Comparison of ENCODE assay signal across 1 cellular context in genomic region chr2:554444-554843, GRCh38.
TF ChIP-seq lines count a peak whose summit lies in the region.

No MANE protein-coding gene starts in this region.

TF ChIP-seq in SK-N-SH treated with all-trans-retinoic acid at 6 μM for 48 hours, 23 proteins besides CTCF, POLR2A, EP300 and RAD21 (continued from another document):
- TF ChIP-seq, protein P1, sequence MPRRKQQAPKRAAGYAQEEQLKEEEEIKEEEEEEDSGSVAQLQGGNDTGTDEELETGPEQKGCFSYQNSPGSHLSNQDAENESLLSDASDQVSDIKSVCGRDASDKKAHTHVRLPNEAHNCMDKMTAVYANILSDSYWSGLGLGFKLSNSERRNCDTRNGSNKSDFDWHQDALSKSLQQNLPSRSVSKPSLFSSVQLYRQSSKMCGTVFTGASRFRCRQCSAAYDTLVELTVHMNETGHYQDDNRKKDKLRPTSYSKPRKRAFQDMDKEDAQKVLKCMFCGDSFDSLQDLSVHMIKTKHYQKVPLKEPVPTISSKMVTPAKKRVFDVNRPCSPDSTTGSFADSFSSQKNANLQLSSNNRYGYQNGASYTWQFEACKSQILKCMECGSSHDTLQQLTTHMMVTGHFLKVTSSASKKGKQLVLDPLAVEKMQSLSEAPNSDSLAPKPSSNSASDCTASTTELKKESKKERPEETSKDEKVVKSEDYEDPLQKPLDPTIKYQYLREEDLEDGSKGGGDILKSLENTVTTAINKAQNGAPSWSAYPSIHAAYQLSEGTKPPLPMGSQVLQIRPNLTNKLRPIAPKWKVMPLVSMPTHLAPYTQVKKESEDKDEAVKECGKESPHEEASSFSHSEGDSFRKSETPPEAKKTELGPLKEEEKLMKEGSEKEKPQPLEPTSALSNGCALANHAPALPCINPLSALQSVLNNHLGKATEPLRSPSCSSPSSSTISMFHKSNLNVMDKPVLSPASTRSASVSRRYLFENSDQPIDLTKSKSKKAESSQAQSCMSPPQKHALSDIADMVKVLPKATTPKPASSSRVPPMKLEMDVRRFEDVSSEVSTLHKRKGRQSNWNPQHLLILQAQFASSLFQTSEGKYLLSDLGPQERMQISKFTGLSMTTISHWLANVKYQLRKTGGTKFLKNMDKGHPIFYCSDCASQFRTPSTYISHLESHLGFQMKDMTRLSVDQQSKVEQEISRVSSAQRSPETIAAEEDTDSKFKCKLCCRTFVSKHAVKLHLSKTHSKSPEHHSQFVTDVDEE (CRISPR knock-in tag; IDR thresholded peaks at IDR 0.05), result no peak
- TF ChIP-seq ESRRG (CRISPR knock-in tag; IDR thresholded peaks at IDR 0.05), result no peak
- TF ChIP-seq, protein P2, sequence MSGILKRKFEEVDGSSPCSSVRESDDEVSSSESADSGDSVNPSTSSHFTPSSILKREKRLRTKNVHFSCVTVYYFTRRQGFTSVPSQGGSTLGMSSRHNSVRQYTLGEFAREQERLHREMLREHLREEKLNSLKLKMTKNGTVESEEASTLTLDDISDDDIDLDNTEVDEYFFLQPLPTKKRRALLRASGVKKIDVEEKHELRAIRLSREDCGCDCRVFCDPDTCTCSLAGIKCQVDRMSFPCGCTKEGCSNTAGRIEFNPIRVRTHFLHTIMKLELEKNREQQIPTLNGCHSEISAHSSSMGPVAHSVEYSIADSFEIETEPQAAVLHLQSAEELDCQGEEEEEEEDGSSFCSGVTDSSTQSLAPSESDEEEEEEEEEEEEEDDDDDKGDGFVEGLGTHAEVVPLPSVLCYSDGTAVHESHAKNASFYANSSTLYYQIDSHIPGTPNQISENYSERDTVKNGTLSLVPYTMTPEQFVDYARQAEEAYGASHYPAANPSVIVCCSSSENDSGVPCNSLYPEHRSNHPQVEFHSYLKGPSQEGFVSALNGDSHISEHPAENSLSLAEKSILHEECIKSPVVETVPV (CRISPR knock-in tag; IDR thresholded peaks at IDR 0.05), result no peak
- no peak for TF ChIP-seq ZFP30 (CRISPR knock-in tag; IDR thresholded peaks at IDR 0.05)
- TF ChIP-seq BACH2 (CRISPR knock-in tag; IDR thresholded peaks at IDR 0.05; ENCODE audit: borderline replicate concordance), result no peak
